ENCODE assay signal across 21 cellular contexts in genomic region chr15:92613841-92614240, GRCh38. TPM values are rescaled to one million over a fixed set of nuclear protein-coding genes. Genes with fewer than 3 reads are reported as not detected.
DNase-seq lines count a peak whose midpoint lies in the region; ATAC-seq and TF ChIP-seq lines count a peak whose summit lies in the region.
"Had no signal": no experiment of that assay in that cellular context is flagged by ENCODE, and none has a peak within 500 bp of the region (broad histone marks: within the 10 kb centered on the region; RNA-seq: fewer than 3 reads in every experiment).

No MANE protein-coding gene starts in this region.

- no peaks in the 10 kb centered on the region; the same call in 1 of the 2 replicates for H4K20me1 ChIP-seq in PC-9 (ENCODE audit: insufficient read depth)
- H4K20me1 ChIP-seq: BLaER1 had no signal

- H3K9me3 ChIP-seq in RWPE2 (ENCODE audit: severe bottlenecking) (no peaks in the 10 kb centered on the region), upper lobe of left lung (no peaks in the 10 kb centered on the region), PC-9 (ENCODE audit: insufficient read depth, low read depth) (no peaks in the 10 kb centered on the region)
- H3K9me3 ChIP-seq: BLaER1, Caco-2 had no signal

- H3K27me3 ChIP-seq in RWPE2 (ENCODE audit: insufficient read depth, poor library complexity, severe bottlenecking) (no peaks in the 10 kb centered on the region), upper lobe of left lung (no peaks in the 10 kb centered on the region), PC-9 (ENCODE audit: insufficient read depth, low read depth) (no peaks in the 10 kb centered on the region)
- H3K27me3 ChIP-seq: BLaER1 had no signal

- H3K36me3 Mint-ChIP-seq in chondrocyte (ENCODE audit: low read depth) (peaks cover 10% of the 10 kb centered on the region), nephron progenitor cell (ENCODE audit: low read depth) (peaks cover 3% of the 10 kb centered on the region)
- H3K36me3 Mint-ChIP-seq: CD4-positive, alpha-beta memory T cell had no signal

- ATAC-seq in RWPE2 (ENCODE audit: low read depth): no peak
- no peak for ATAC-seq in upper lobe of left lung (ENCODE audit: low FRiP score in 2 of 2)

- H3K9me3 Mint-ChIP-seq in chondrocyte (ENCODE audit: low read depth): no peaks in the 10 kb centered on the region
- H3K9me3 Mint-ChIP-seq in nephron progenitor cell: no peaks in the 10 kb centered on the region
- H3K9me3 Mint-ChIP-seq: CD4-positive, alpha-beta memory T cell had no signal

- TF ChIP-seq POLR2A in upper lobe of left lung (IDR thresholded peaks at IDR 0.05): no peak

- no TSS peak for BruUV-seq in PC-9 (replicated peaks; lab: Mats Ljungman, UMichigan)

- CTCF ChIA-PET in PC-9 (lab: Charles Lee): no interaction called here

- H3K27me3 Mint-ChIP-seq in chondrocyte (ENCODE audit: low read depth) (no peaks in the 10 kb centered on the region), nephron progenitor cell (ENCODE audit: low read depth, poor library complexity) (peaks cover 3% of the 10 kb centered on the region)

- H3K4me3 ChIP-seq in RWPE2 (ENCODE audit: severe bottlenecking) (no peak overlapping the region), upper lobe of left lung (no peak overlapping the region), PC-9 (no peak overlapping the region)
- H3K4me3 ChIP-seq: BLaER1 had no signal

- H3K4me2 ChIP-seq in PC-9: no peak overlapping the region
- H3K4me2 ChIP-seq: BLaER1 had no signal

- intact Hi-C loops in PC-9 (cut with micrococcal nuclease; ENCODE audit: unreplicated experiment): loop anchor here (2.0 to 10.0 kb wide), 2 partner anchors 89 to 101 kb away; no protein-coding TSS in a partner anchor

- peak; percentile 63 for DNase-seq in RWPE2 (ENCODE audit: low spot score)
- DNase-seq in chondrocyte (ENCODE audit: low spot score): peak; percentile 56
- no peak for DNase-seq in nephron progenitor cell
- DNase-seq in upper lobe of left lung: no peak
- DNase-seq in activated CD4-positive, alpha-beta T cell treated with anti-CD3 and anti-CD28 coated beads for 4 hours: no peak
- no peak for DNase-seq in PC-9
- no peak for DNase-seq in NCI-H187 (lab: John Stamatoyannopoulos, UW)
- DNase-seq: ACHN; CD4-positive, alpha-beta memory T cell; DMS 273 treated with DMSO at 0.1 percent for 48 hours; DMS79 treated with DMSO at 0.1 percent for 48 hours; H9; HFFc6; Karpas-422; NCI-H1417; NCI-H1694 treated with DMSO at 0.1 percent for 48 hours; NCI-H510A; SIG-M5 had no signal

- TF ChIP-seq EP300 in upper lobe of left lung (IDR thresholded peaks at IDR 0.05): no peak

- TF ChIP-seq CTCF in RWPE2 (IDR thresholded peaks at IDR 0.05; ENCODE audit: poor library complexity, severe bottlenecking) (no peak), chondrocyte (IDR thresholded peaks at IDR 0.05) (no peak), nephron progenitor cell (IDR thresholded peaks at IDR 0.05) (no peak), upper lobe of left lung (IDR thresholded peaks at IDR 0.05) (no peak), PC-9 (conservative IDR thresholded peaks at IDR 0.05) (no peak)

- H3K4me1 ChIP-seq in RWPE2 (ENCODE audit: insufficient read depth, poor library complexity, severe bottlenecking) (no peaks in the 10 kb centered on the region), upper lobe of left lung (peaks cover 12 to 28% (median 23%) of the 10 kb centered on the region in 4 donors), PC-9 (replicated peaks; ENCODE audit: insufficient read depth) (no peaks in the 10 kb centered on the region; the same call in 1 of the 2 replicates)
- H3K4me1 ChIP-seq: BLaER1 had no signal

- H3K4me1 Mint-ChIP-seq in chondrocyte (ENCODE audit: low read depth) (peaks cover 21% of the 10 kb centered on the region), nephron progenitor cell (peaks cover 25% of the 10 kb centered on the region)
- H3K4me1 Mint-ChIP-seq: CD4-positive, alpha-beta memory T cell had no signal

- H3F3A ChIP-seq in PC-9 (ENCODE audit: insufficient read depth, low read depth): peaks cover 6% of the 10 kb centered on the region; the same call in 1 of the 2 replicates

- H3K36me3 ChIP-seq in RWPE2 (ENCODE audit: low read depth) (no peaks in the 10 kb centered on the region), upper lobe of left lung (no peaks in the 10 kb centered on the region), PC-9 (ENCODE audit: low read depth) (peaks cover 12% of the 10 kb centered on the region)
- H3K36me3 ChIP-seq: BLaER1 had no signal

- H3K27ac Mint-ChIP-seq in chondrocyte (ENCODE audit: unreplicated experiment) (no peak overlapping the region), nephron progenitor cell (peak overlapping the region; percentile 33)
- H3K27ac Mint-ChIP-seq: CD4-positive, alpha-beta memory T cell; HFFc6 had no signal

- H3K79me2 ChIP-seq in PC-9 (ENCODE audit: low read depth): peaks cover 13% of the 10 kb centered on the region

- H3K4me3 Mint-ChIP-seq in chondrocyte (ENCODE audit: unreplicated experiment): no peak overlapping the region
- H3K4me3 Mint-ChIP-seq in nephron progenitor cell: no peak overlapping the region
- H3K4me3 Mint-ChIP-seq: CD4-positive, alpha-beta memory T cell; H9; HFFc6 had no signal

- POLR2A ChIA-PET in PC-9 (lab: Charles Lee; ENCODE audit: unreplicated experiment): no interaction called here

- WGBS in upper lobe of left lung, 2 donors: 92 to 97% methylated on average over 7 of the region's 7 CpGs

- H3K9me2 ChIP-seq in PC-9 (ENCODE audit: insufficient read depth): no peaks in the 10 kb centered on the region

- H3K27ac ChIP-seq in RWPE2 (ENCODE audit: poor library complexity, severe bottlenecking): no peak overlapping the region
- H3K27ac ChIP-seq in upper lobe of left lung: peak overlapping the region; percentile 30 to 72 (median 57)
- H3K27ac ChIP-seq in PC-9: no peak overlapping the region
- H3K27ac ChIP-seq: BLaER1, RWPE1 had no signal

- H2AFZ ChIP-seq in PC-9: no peak overlapping the region

RNA-seq across cellular contexts. Expression of gene FAM174B, which starts 41.7 kb away (rescaled TPM):
- total RNA-seq in chondrocyte (11.0 to 24.0 TPM (median 21.9 TPM) in 3 replicates), upper lobe of left lung (100 to 1,000 TPM in 1 of 6 donors, 10 to 100 TPM in 5; 54.5 to 109 (median 67.5) TPM), PC-9 (2021) (77.5 and 90.3 TPM in 2 replicates)

Comparison
In these comparisons a context has a peak if more than half of its experiments do, and no peak if none do; other contexts are left out.
1. DNase-seq: peak in RWPE2 (single experiment) and chondrocyte (single experiment); none in nephron progenitor cell (single experiment), upper lobe of left lung (0 of 2), activated CD4-positive, alpha-beta T cell treated with anti-CD3 and anti-CD28 coated beads for 4 hours (0 of 2), PC-9 (0 of 2) and NCI-H187 (0 of 2).
2. H3K27ac ChIP-seq: peak in upper lobe of left lung (4 of 4); none in RWPE2 (single experiment) and PC-9 (single experiment).